8 cellular contexts compared by ENCODE assay signal in the genomic region with DNA sequence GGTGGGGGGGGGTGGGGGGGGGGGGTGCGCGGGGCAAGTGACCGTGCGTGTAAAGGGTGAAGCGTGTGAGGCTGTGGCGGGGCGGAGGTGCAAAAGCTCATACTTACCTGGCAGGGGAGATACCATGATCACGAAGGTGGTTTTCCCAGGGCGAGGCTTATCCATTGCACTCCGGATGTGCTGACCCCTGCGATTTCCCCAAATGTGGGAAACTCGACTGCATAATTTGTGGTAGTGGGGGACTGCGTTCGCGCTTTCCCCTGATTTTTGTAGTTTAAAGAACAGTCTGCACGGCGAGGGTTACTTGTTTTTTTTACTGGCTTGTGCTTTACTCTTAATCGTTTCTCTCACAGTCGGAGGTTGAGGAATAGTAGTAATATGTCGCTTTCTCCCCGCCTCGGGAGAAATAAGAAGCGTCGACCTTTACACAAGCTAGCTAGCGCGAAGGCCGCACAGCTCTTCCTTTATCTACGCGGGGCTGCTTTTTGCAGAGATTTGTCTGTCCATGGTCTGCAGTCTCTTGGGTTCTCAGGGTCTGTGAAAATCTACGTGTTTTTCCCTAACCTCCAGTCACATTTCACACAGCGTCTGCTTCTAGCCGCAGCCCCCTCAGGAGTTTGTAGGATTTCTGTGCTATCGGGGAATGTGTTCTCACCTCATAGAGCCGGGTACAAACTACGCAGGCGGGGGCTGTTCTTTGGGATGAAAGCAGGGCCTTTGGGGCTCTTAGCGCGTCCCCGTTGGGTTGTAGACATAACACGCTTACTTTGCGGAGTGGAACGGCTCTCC.
DNase-seq lines count a peak whose midpoint lies in the region; ATAC-seq and TF ChIP-seq lines count a peak whose summit lies in the region.
"Not testable (repeated sequence)": the region's sequence is repeated elsewhere in the genome, so short reads cannot be mapped to it uniquely, and the experiment has no call there.

No MANE protein-coding gene starts in this region.

- H3K27ac ChIP-seq in muscle layer of colon (ENCODE audit: low read depth, low read length), result peak overlapping the region; percentile 90

- not testable (repeated sequence) for H3K27me3 ChIP-seq in muscle layer of colon (ENCODE audit: control insufficient read depth in 1 of 2, insufficient read depth in 2 of 2, low read length in 2 of 2)

- ATAC-seq in GM21576 (IDR thresholded peaks at IDR 0.05; ENCODE audit: unreplicated experiment), result peak; percentile 85

- TF ChIP-seq POLR2A in erythroblast (IDR thresholded peaks at IDR 0.05; ENCODE audit: low read length), result peak; percentile 95

- peak overlapping the region; percentile 44 for H3K9ac ChIP-seq in muscle layer of colon (ENCODE audit: low read length)

- H3K4me1 ChIP-seq in muscle layer of colon (ENCODE audit: insufficient read depth, low read length), result not testable (repeated sequence)

- not testable (repeated sequence) for H3K4me1 Mint-ChIP-seq in IgD-negative memory B cell

- H3K4me3 ChIP-seq in muscle layer of colon (ENCODE audit: low read depth in 1 of 2, low read length in 2 of 2), result peak overlapping the region in 1 of 2 donors; percentile 52

- not testable (repeated sequence) for H3K36me3 Mint-ChIP-seq in IgD-negative memory B cell

- not testable (repeated sequence) for H3K9me3 ChIP-seq in muscle layer of colon (ENCODE audit: low read length)

- peak; percentile 100 for DNase-seq in DMS114 treated with DMSO at 0.1 percent for 48 hours (lab: John Stamatoyannopoulos, UW; ENCODE audit: unreplicated experiment)
- DNase-seq in OCI-M1 (lab: John Stamatoyannopoulos, UW), result peak; percentile 99
- peak; percentile 47 for DNase-seq in activated T-cell treated with anti-CD3 and anti-CD28 coated beads for 4 hours
- DNase-seq in erythroblast (lab: John Stamatoyannopoulos, UW), result peak; percentile 91 to 95
- peak; percentile 15 to 35 for DNase-seq in stimulated activated CD8-positive, alpha-beta memory T cell treated with anti-CD3 and anti-CD28 coated beads, Interleukin-7, amount 100 ng/mL, for 1 hour (ENCODE audit: low read depth in 2 of 2)

- H3K27me3 Mint-ChIP-seq in IgD-negative memory B cell, result not testable (repeated sequence)

- peak overlapping the region; percentile 91 to 100 (median 99) for H3K27ac Mint-ChIP-seq in IgD-negative memory B cell

- H3K36me3 ChIP-seq in muscle layer of colon (ENCODE audit: insufficient read depth, low read length), result not testable (repeated sequence)

- H3K9me3 Mint-ChIP-seq in IgD-negative memory B cell, result not testable (repeated sequence)

- peak overlapping the region; percentile 85 to 96 (median 92) for H3K4me3 Mint-ChIP-seq in IgD-negative memory B cell

Comparison
In these comparisons a context has a peak if more than half of its experiments do, and no peak if none do; other contexts are left out.
1. DNase-seq: peak in every context shown above with its lines; median percentile 100 in DMS114 treated with DMSO at 0.1 percent for 48 hours; 99 in OCI-M1; 93 in erythroblast; 47 in activated T-cell treated with anti-CD3 and anti-CD28 coated beads for 4 hours; 25 in stimulated activated CD8-positive, alpha-beta memory T cell treated with anti-CD3 and anti-CD28 coated beads, Interleukin-7, amount 100 ng/mL, for 1 hour.